8 cellular contexts compared by ENCODE assay signal in the genomic region with DNA sequence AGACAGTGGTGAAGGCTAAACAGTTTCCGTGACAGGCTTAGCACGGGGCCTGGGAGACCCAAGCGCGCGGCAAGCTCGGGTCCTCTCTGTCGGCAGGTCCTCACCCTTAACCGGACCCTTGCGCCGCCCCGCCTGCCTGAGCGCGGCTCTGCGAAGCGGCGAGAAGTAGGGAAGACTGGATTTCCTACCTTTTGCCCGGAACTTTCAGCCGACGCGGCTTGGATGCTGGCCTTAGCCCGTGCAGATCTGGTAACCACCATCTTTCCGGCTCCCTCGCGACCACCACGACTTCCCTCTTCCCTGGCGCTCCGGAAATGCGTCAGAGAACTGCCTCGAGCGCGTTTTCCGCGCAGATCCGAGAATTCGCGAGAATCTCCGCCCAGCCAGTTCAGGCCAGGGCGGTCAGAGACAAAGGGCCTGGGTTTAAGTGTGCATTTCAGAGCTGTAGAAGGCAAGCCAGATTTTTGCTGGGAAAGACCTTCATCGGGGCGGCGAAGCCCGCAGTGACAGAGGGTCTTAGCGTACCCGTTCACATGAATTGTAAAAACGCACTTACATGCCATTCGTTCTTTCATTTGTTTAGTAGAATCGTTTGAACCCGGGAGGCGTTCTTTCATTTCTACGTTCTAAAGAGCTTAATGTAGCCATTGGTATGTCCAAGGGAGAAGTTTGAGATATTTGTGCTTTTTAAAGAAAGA. TPM values are rescaled to one million over a fixed set of nuclear protein-coding genes. Genes with fewer than 3 reads are reported as not detected.
A peak's percentile ranks its signal among the peaks of the same experiment; 100 is the strongest.
DNase-seq lines count a peak whose midpoint lies in the region; ATAC-seq and TF ChIP-seq lines count a peak whose summit lies in the region.

A gene with protein sequence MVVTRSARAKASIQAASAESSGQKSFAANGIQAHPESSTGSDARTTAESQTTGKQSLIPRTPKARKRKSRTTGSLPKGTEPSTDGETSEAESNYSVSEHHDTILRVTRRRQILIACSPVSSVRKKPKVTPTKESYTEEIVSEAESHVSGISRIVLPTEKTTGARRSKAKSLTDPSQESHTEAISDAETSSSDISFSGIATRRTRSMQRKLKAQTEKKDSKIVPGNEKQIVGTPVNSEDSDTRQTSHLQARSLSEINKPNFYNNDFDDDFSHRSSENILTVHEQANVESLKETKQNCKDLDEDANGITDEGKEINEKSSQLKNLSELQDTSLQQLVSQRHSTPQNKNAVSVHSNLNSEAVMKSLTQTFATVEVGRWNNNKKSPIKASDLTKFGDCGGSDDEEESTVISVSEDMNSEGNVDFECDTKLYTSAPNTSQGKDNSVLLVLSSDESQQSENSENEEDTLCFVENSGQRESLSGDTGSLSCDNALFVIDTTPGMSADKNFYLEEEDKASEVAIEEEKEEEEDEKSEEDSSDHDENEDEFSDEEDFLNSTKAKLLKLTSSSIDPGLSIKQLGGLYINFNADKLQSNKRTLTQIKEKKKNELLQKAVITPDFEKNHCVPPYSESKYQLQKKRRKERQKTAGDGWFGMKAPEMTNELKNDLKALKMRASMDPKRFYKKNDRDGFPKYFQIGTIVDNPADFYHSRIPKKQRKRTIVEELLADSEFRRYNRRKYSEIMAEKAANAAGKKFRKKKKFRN (minus strand): TSS at position 318 of the 698 bp plus-strand sequence. CDS start 58 bp downstream, at position 260.

- intact Hi-C loops in testis (cut with DNase I; ENCODE audit: low total_unique reads): no loop called here

- H3K4me3 ChIP-seq in GM06990 (replicated peaks; ENCODE audit: low read depth, low read length) (peak within 1 kb of the TSS; percentile 98), testis (peak within 1 kb of the TSS; percentile 90 to 97)

- peaks cover 7% of the 10 kb centered on the region for H3K36me3 ChIP-seq in GM06990 (ENCODE audit: control insufficient read depth, insufficient read depth, low read length)
- no peaks in the 10 kb centered on the region for H3K36me3 ChIP-seq in testis (ENCODE audit: low read depth, missing control alignments)

- no peaks in the 10 kb centered on the region for H3K27me3 ChIP-seq in GM06990 (replicated peaks; ENCODE audit: control insufficient read depth, insufficient read depth, low read length)
- no peaks in the 10 kb centered on the region for H3K27me3 ChIP-seq in testis

- H3K27ac ChIP-seq in testis: peak within 1 kb of the TSS; percentile 91

- TF ChIP-seq POLR2A in testis (IDR thresholded peaks at IDR 0.05): peak; percentile 70

- DNase-seq in GM06990 (ENCODE audit: extremely low read depth, insufficient read length) (peak; percentile 85), NCI-H1048 (lab: John Stamatoyannopoulos, UW) (peak; percentile 73), SKM-1 (lab: John Stamatoyannopoulos, UW; ENCODE audit: unreplicated experiment) (peak; percentile 77), glomerular endothelial cell (ENCODE audit: extremely low read depth, low read depth, low spot score) (peak; percentile 55), omental fat pad (ENCODE audit: low spot score) (peak; percentile 75), testis (peak; percentile 97)
- peak; percentile 85 to 92 for DNase-seq in activated naive CD4-positive, alpha-beta T cell treated with anti-CD3 and anti-CD28 coated beads, Interleukin-2, amount 50 U/mL, for 72 hours (ENCODE audit: low spot score in 2 of 2)

- H3K27ac Mint-ChIP-seq in activated naive CD4-positive, alpha-beta T cell treated with anti-CD3 and anti-CD28 coated beads, Interleukin-2, amount 50 U/mL, for 72 hours: peak within 1 kb of the TSS; percentile 99 to 100

- peaks cover 11% of the 10 kb centered on the region for H3K4me1 ChIP-seq in testis

- WGBS in testis, 2 donors: 1% methylated on average over 33 to 50 of the region's 50 CpGs

- H3K9me3 Mint-ChIP-seq in activated naive CD4-positive, alpha-beta T cell treated with anti-CD3 and anti-CD28 coated beads, Interleukin-2, amount 50 U/mL, for 72 hours: no peaks in the 10 kb centered on the region

- ATAC-seq in HG02571 (IDR thresholded peaks at IDR 0.05; ENCODE audit: unreplicated experiment): peak; percentile 94
- peak; percentile 92 to 94 for ATAC-seq in activated naive CD4-positive, alpha-beta T cell treated with anti-CD3 and anti-CD28 coated beads, Interleukin-2, amount 50 U/mL, for 72 hours
- peak; percentile 90 for ATAC-seq in omental fat pad (ENCODE audit: low FRiP score)

- no peak for TF ChIP-seq CTCF in GM06990 (IDR thresholded peaks at IDR 0.05; ENCODE audit: insufficient read depth, low read length, poor library complexity, severe bottlenecking)
- TF ChIP-seq CTCF in omental fat pad (IDR thresholded peaks at IDR 0.05): no peak
- no peak for TF ChIP-seq CTCF in testis (IDR thresholded peaks at IDR 0.05)

- no peaks in the 10 kb centered on the region for H3K9me3 ChIP-seq in testis

- peaks cover 38 to 45% of the 10 kb centered on the region in 2 donors for H3K36me3 Mint-ChIP-seq in activated naive CD4-positive, alpha-beta T cell treated with anti-CD3 and anti-CD28 coated beads, Interleukin-2, amount 50 U/mL, for 72 hours

RNA-seq across cellular contexts. Expression of the gene that starts here (rescaled TPM):
- 10 to 100 TPM; 64.9 to 67.0 TPM for total RNA-seq in activated naive CD4-positive, alpha-beta T cell treated with anti-CD3 and anti-CD28 coated beads, Interleukin-2, amount 50 U/mL, for 72 hours
- total RNA-seq in glomerular endothelial cell (27.9 and 28.5 TPM in 2 replicates), omental fat pad (10 to 100 TPM; 26.4 to 63.5 (median 41.0) TPM), testis (10 to 100 TPM; 30.8 to 35.4 TPM)
- 17.0 TPM for polyA plus RNA-seq in testis (ENCODE audit: insufficient read depth, low read depth, low replicate concordance)

Comparison
In these comparisons a context has a peak if more than half of its experiments do, and no peak if none do; other contexts are left out.
1. Peak in every context shown above with its lines: DNase-seq, ATAC-seq, H3K4me3 ChIP-seq and H3K27ac ChIP-seq.